In the genomic region with DNA sequence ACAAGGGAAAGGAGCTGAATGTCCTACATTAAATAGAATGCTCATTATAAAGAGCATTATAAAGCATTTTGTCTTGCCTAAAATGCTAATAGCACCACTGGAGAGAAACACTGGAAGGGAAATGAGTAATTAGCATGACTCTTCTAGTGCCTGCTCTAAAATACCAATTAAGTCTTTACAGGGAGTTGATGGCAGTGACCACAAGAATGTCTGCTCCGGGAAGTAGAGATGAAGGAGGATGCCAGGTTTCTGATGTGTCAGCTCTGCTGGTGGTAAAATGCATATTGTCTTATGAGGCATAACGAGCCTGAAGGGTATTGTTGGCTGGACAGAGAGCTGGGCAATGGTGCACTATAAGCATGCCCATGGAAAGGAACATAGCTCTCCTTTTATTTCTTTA, we compare ENCODE assay signal across 17 cellular contexts. TPM values are rescaled to one million over a fixed set of nuclear protein-coding genes. Genes with fewer than 3 reads are reported as not detected.
DNase-seq lines count a peak whose midpoint lies in the region; ATAC-seq, FAIRE-seq and TF ChIP-seq lines count a peak whose summit lies in the region.
"Had no signal": no experiment of that assay in that cellular context is flagged by ENCODE, and none has a peak within 500 bp of the region (broad histone marks: within the 10 kb centered on the region; RNA-seq: fewer than 3 reads in every experiment).

No MANE protein-coding gene starts in this region.

- peaks cover 16% of the 10 kb centered on the region for H3K4me1 ChIP-seq in astrocyte (ENCODE audit: insufficient read depth, low read length)
- H3K4me1 ChIP-seq: lower lobe of right lung had no signal

- ATAC-seq in HG02840 (IDR thresholded peaks at IDR 0.05; ENCODE audit: low FRiP score, unreplicated experiment), result no peak
- ATAC-seq: lower lobe of right lung had no signal

- no peaks in the 10 kb centered on the region for H4K20me1 ChIP-seq in astrocyte (ENCODE audit: insufficient read depth, low read length)

- peak overlapping the region; percentile 76 for H3K4me2 ChIP-seq in astrocyte (ENCODE audit: low read length)

- H3K9me3 ChIP-seq in astrocyte (ENCODE audit: insufficient read depth, low read depth, low read length), result no peaks in the 10 kb centered on the region
- H3K9me3 ChIP-seq: lower lobe of right lung had no signal

- peaks cover 8% of the 10 kb centered on the region for H3K9me3 Mint-ChIP-seq in astrocyte (ENCODE audit: unreplicated experiment)

- no peaks in the 10 kb centered on the region for H3K27me3 ChIP-seq in astrocyte (ENCODE audit: insufficient read depth, low read length)

- FAIRE-seq in astrocyte (lab: Jason Lieb, UNC), result peak; percentile 98
- FAIRE-seq: frontal cortex, GM12892 had no signal

- H3K36me3 Mint-ChIP-seq in astrocyte (ENCODE audit: low read depth, unreplicated experiment), result peaks cover 14% of the 10 kb centered on the region
- H3K36me3 Mint-ChIP-seq: CD4-positive, alpha-beta memory T cell had no signal

- H3K27ac ChIP-seq in astrocyte (ENCODE audit: low read depth, low read length), result peak overlapping the region; percentile 60
- H3K27ac ChIP-seq: lower lobe of right lung had no signal

- peak overlapping the region; percentile 86 for H3K27ac Mint-ChIP-seq in astrocyte (ENCODE audit: unreplicated experiment)
- H3K27ac Mint-ChIP-seq: CD4-positive, alpha-beta memory T cell had no signal

- H3K4me3 ChIP-seq in AG10803 (ENCODE audit: low read length), result no peak overlapping the region
- H3K4me3 ChIP-seq in astrocyte (ENCODE audit: insufficient read depth, low read depth, low read length), result no peak overlapping the region
- H3K4me3 ChIP-seq: lower lobe of right lung had no signal

- peaks cover 42% of the 10 kb centered on the region for H3K4me1 Mint-ChIP-seq in astrocyte (ENCODE audit: low read depth, unreplicated experiment)
- H3K4me1 Mint-ChIP-seq: CD4-positive, alpha-beta memory T cell had no signal

- H3K27me3 Mint-ChIP-seq in astrocyte (ENCODE audit: low read depth, unreplicated experiment), result no peaks in the 10 kb centered on the region

- DNase-seq in AG10803 (ENCODE audit: low read depth) (peak; percentile 96), LHCN-M2 (ENCODE audit: low read depth) (peak; percentile 95), astrocyte (ENCODE audit: low read depth) (peak; percentile 98), iris pigment epithelial cell (ENCODE audit: low read depth) (peak; percentile 87), DMS 273 (lab: John Stamatoyannopoulos, UW; ENCODE audit: unreplicated experiment) (no peak), NCI-H2196 treated with DMSO at 0.1 percent for 48 hours (lab: John Stamatoyannopoulos, UW; ENCODE audit: unreplicated experiment) (no peak), NCI-H82 treated with DMSO at 0.1 percent for 48 hours (lab: John Stamatoyannopoulos, UW; ENCODE audit: unreplicated experiment) (no peak)
- DNase-seq: activated CD8-positive, alpha-beta memory T cell treated with anti-CD3 and anti-CD28 coated beads, Interleukin-2, amount 50 U/mL, for 48 hours; amygdala; CD4-positive, alpha-beta memory T cell; lower lobe of right lung; NCI-H2081 treated with DMSO at 0.1 percent for 48 hours; posterior cingulate gyrus; stimulated activated CD4-positive, alpha-beta T cell treated with anti-CD3 and anti-CD28 coated beads, Interleukin-4, amount 100 ng/mL, for 4 hours had no signal

- H3K9ac ChIP-seq in astrocyte (ENCODE audit: low read length), result no peak overlapping the region

- H3K36me3 ChIP-seq in astrocyte (ENCODE audit: insufficient read depth, low read length), result peaks cover 12% of the 10 kb centered on the region
- H3K36me3 ChIP-seq: lower lobe of right lung had no signal

- H3K4me3 Mint-ChIP-seq in astrocyte (ENCODE audit: unreplicated experiment), result peak overlapping the region; percentile 40
- H3K4me3 Mint-ChIP-seq: CD4-positive, alpha-beta memory T cell had no signal

- no peak for TF ChIP-seq CTCF in AG10803 (conservative IDR thresholded peaks at IDR 0.05; ENCODE audit: low read length)
- TF ChIP-seq CTCF in astrocyte (IDR thresholded peaks at IDR 0.05; ENCODE audit: insufficient read depth, low read depth, low read length), result no peak

- H3K79me2 ChIP-seq in astrocyte (ENCODE audit: insufficient read depth, low read length), result peaks cover 40% of the 10 kb centered on the region

- no peak overlapping the region for H2AFZ ChIP-seq in astrocyte (ENCODE audit: low read depth, low read length)

RNA-seq across cellular contexts. Expression of a gene that starts 49.5 kb away (rescaled TPM):
- 62.7 and 75.9 TPM in 2 replicates for total RNA-seq in LHCN-M2 (2014; rRNA removed)
- 96.5 TPM for polyA plus RNA-seq in LHCN-M2 (2012)
- total RNA-seq in astrocyte, result 50.5 and 53.6 TPM in 2 replicates
- total RNA-seq: CD4-positive, alpha-beta memory T cell had no signal

Comparison
In these comparisons a context has a peak if more than half of its experiments do, and no peak if none do; other contexts are left out.
1. DNase-seq: peak in AG10803 (single experiment), LHCN-M2 (single experiment), astrocyte (single experiment) and iris pigment epithelial cell (single experiment); none in DMS 273 (single experiment), NCI-H2196 treated with DMSO at 0.1 percent for 48 hours (single experiment) and NCI-H82 treated with DMSO at 0.1 percent for 48 hours (single experiment).